In the genomic region with DNA sequence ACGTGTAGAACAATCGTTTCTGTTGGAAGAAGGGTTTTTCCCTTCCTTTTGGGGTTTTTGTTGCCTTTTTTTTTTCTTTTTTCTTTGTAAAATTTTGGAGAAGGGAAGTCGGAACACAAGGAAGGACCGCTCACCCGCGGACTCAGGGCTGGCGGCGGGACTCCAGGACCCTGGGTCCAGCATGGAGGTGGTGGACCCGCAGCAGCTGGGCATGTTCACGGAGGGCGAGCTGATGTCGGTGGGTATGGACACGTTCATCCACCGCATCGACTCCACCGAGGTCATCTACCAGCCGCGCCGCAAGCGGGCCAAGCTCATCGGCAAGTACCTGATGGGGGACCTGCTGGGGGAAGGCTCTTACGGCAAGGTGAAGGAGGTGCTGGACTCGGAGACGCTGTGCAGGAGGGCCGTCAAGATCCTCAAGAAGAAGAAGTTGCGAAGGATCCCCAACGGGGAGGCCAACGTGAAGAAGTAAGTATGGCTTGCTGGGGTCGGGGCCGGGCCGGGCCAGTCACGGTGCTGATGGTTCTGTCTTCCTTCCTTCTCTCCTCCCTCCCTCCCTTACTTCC, we compare ENCODE assay signal across 6 cellular contexts. TPM values are rescaled to one million over a fixed set of nuclear protein-coding genes. Genes with fewer than 3 reads are reported as not detected.
DNase-seq lines count a peak whose midpoint lies in the region; ATAC-seq and TF ChIP-seq lines count a peak whose summit lies in the region.

No MANE protein-coding gene starts in this region.

- DNase-seq in activated CD4-positive, alpha-beta T cell treated with anti-CD3 and anti-CD28 coated beads, Interleukin-2, amount 10 ng/mL, durations not matched to agents 24 days and 14 days, result peak; percentile 80
- DNase-seq in tibial artery, result no peak
- DNase-seq in H4 (ENCODE audit: low spot score), result no peak

- peaks cover 0 to 50% (median 34%) of the 10 kb centered on the region in 4 donors for H3K4me1 ChIP-seq in tibial artery

- H3K36me3 Mint-ChIP-seq in activated CD4-positive, alpha-beta T cell treated with anti-CD3 and anti-CD28 coated beads, Interleukin-2, amount 10 ng/mL, durations not matched to agents 24 days and 14 days (ENCODE audit: low read depth), result peaks cover 23% of the 10 kb centered on the region

- H3K27me3 Mint-ChIP-seq in activated CD4-positive, alpha-beta T cell treated with anti-CD3 and anti-CD28 coated beads, Interleukin-2, amount 10 ng/mL, durations not matched to agents 24 days and 14 days, result no peaks in the 10 kb centered on the region

- intact Hi-C loops in activated CD4-positive, alpha-beta T cell treated with anti-CD3 and anti-CD28 coated beads, Interleukin-2, amount 10 ng/mL, durations not matched to agents 24 days and 14 days (cut with micrococcal nuclease), result no loop called here
- intact Hi-C loops in tibial artery (cut with DNase I; ENCODE audit: low total_unique reads), result no loop called here

- peak overlapping the region; percentile 88 for H3K27ac ChIP-seq in tibial artery

- no peaks in the 10 kb centered on the region for H3K9me3 Mint-ChIP-seq in activated CD4-positive, alpha-beta T cell treated with anti-CD3 and anti-CD28 coated beads, Interleukin-2, amount 10 ng/mL, durations not matched to agents 24 days and 14 days

- no peaks in the 10 kb centered on the region for H3K27me3 ChIP-seq in tibial artery

- peak overlapping the region; percentile 73 for H3K4me3 ChIP-seq in GM08714 (ENCODE audit: low read length)
- peak overlapping the region; percentile 66 for H3K4me3 ChIP-seq in iPS-18c (ENCODE audit: insufficient read depth, low read depth, low read length)
- H3K4me3 ChIP-seq in tibial artery, result peak overlapping the region; percentile 67 to 76

- H3K4me1 Mint-ChIP-seq in activated CD4-positive, alpha-beta T cell treated with anti-CD3 and anti-CD28 coated beads, Interleukin-2, amount 10 ng/mL, durations not matched to agents 24 days and 14 days, result peaks cover 24% of the 10 kb centered on the region

- H3K27ac Mint-ChIP-seq in activated CD4-positive, alpha-beta T cell treated with anti-CD3 and anti-CD28 coated beads, Interleukin-2, amount 10 ng/mL, durations not matched to agents 24 days and 14 days, result peak overlapping the region; percentile 90

- H3K4me3 Mint-ChIP-seq in activated CD4-positive, alpha-beta T cell treated with anti-CD3 and anti-CD28 coated beads, Interleukin-2, amount 10 ng/mL, durations not matched to agents 24 days and 14 days, result peak overlapping the region; percentile 97

- H3K36me3 ChIP-seq in tibial artery, result peaks cover 0 to 7% (median 0%) of the 10 kb centered on the region in 3 donors

- ATAC-seq in GM18870 (IDR thresholded peaks at IDR 0.05; ENCODE audit: unreplicated experiment), result no peak

- TF ChIP-seq CTCF in tibial artery (IDR thresholded peaks at IDR 0.05), result no peak

- no peaks in the 10 kb centered on the region for H3K9me3 ChIP-seq in iPS-18c (ENCODE audit: control insufficient read depth, insufficient read depth, low read length)
- no peaks in the 10 kb centered on the region for H3K9me3 ChIP-seq in tibial artery

RNA-seq across cellular contexts. Expression of a gene that starts 1.2 kb away (rescaled TPM):
- 70.3 and 70.9 TPM in 2 replicates for total RNA-seq in activated CD4-positive, alpha-beta T cell treated with anti-CD3 and anti-CD28 coated beads, Interleukin-2, amount 10 ng/mL, durations not matched to agents 24 days and 14 days
- 17.4 and 28.7 TPM in 2 replicates for total RNA-seq in H4 (2014; rRNA removed; shearing (Covaris generic))

RNA-seq across cellular contexts. Expression of a gene that starts 31.0 kb away (rescaled TPM):
- 1.7 and 1.9 TPM in 2 replicates for total RNA-seq in activated CD4-positive, alpha-beta T cell treated with anti-CD3 and anti-CD28 coated beads, Interleukin-2, amount 10 ng/mL, durations not matched to agents 24 days and 14 days
- total RNA-seq in H4 (2014; rRNA removed; shearing (Covaris generic)), result 0.37 and 1.2 TPM in 2 replicates

RNA-seq across cellular contexts. Expression of a gene that starts 32.7 kb away (rescaled TPM):
- 97.1 and 98.9 TPM in 2 replicates for total RNA-seq in activated CD4-positive, alpha-beta T cell treated with anti-CD3 and anti-CD28 coated beads, Interleukin-2, amount 10 ng/mL, durations not matched to agents 24 days and 14 days
- 8.6 and 14.8 TPM in 2 replicates for total RNA-seq in H4 (2014; rRNA removed; shearing (Covaris generic))

RNA-seq across cellular contexts. Expression of a gene that starts 34.7 kb away (rescaled TPM):
- 254 and 269 TPM in 2 replicates for total RNA-seq in activated CD4-positive, alpha-beta T cell treated with anti-CD3 and anti-CD28 coated beads, Interleukin-2, amount 10 ng/mL, durations not matched to agents 24 days and 14 days
- 34.9 and 37.0 TPM in 2 replicates for total RNA-seq in H4 (2014; rRNA removed; shearing (Covaris generic))

RNA-seq across cellular contexts. Expression of a gene that starts 41.6 kb away (rescaled TPM):
- 72.3 and 82.4 TPM in 2 replicates for total RNA-seq in activated CD4-positive, alpha-beta T cell treated with anti-CD3 and anti-CD28 coated beads, Interleukin-2, amount 10 ng/mL, durations not matched to agents 24 days and 14 days
- total RNA-seq in H4 (2014; rRNA removed; shearing (Covaris generic)), result 2.4 and 4.2 TPM in 2 replicates
